Comparison of ENCODE assay signal across 24 cellular contexts in genomic region chr1:214641214-214641895, GRCh38. TPM values are rescaled to one million over a fixed set of nuclear protein-coding genes. Genes with fewer than 3 reads are reported as not detected.
DNase-seq lines count a peak whose midpoint lies in the region; ATAC-seq, FAIRE-seq and TF ChIP-seq lines count a peak whose summit lies in the region.
"Had no signal": no experiment of that assay in that cellular context is flagged by ENCODE, and none has a peak within 500 bp of the region (broad histone marks: within the 10 kb centered on the region; RNA-seq: fewer than 3 reads in every experiment).

No MANE protein-coding gene starts in this region.

- no peak overlapping the region for H3K27ac Mint-ChIP-seq in activated CD4-positive, alpha-beta T cell treated with anti-CD3 and anti-CD28 coated beads for 36 hours
- H3K27ac Mint-ChIP-seq in activated CD4-positive, alpha-beta T cell treated with anti-CD3 and anti-CD28 coated beads, Interleukin-2, amount 10 ng/mL, durations not matched to agents 7 days and 5 days = no peak overlapping the region
- no peak overlapping the region for H3K27ac Mint-ChIP-seq in T-helper 17 cell

- no peak overlapping the region for H3K9ac ChIP-seq in kidney (ENCODE audit: low read length in 2 of 2)
- H3K9ac ChIP-seq: BLaER1 had no signal

- no peaks in the 10 kb centered on the region for H3K27me3 Mint-ChIP-seq in activated CD4-positive, alpha-beta T cell treated with anti-CD3 and anti-CD28 coated beads for 36 hours
- H3K27me3 Mint-ChIP-seq in activated CD4-positive, alpha-beta T cell treated with anti-CD3 and anti-CD28 coated beads, Interleukin-2, amount 10 ng/mL, durations not matched to agents 7 days and 5 days = no peaks in the 10 kb centered on the region
- H3K27me3 Mint-ChIP-seq in T-helper 17 cell = no peaks in the 10 kb centered on the region

- CTCF ChIA-PET in activated CD4-positive, alpha-beta T cell treated with anti-CD3 and anti-CD28 coated beads for 36 hours (lab: Charles Lee) = interaction anchor here (0.6 to 6.0 kb wide), 5 partner anchors 10 to 397 kb away, joined by 3 to 53 read pairs (median 4); no protein-coding TSS in a partner anchor
- CTCF ChIA-PET in activated CD4-positive, alpha-beta T cell treated with anti-CD3 and anti-CD28 coated beads, Interleukin-2, amount 10 ng/mL, durations not matched to agents 7 days and 5 days (lab: Charles Lee) = interaction anchor here (1.5 kb wide), 2 partner anchors 10 to 14 kb away, joined by 3 to 4 read pairs; no protein-coding TSS in a partner anchor

- no peak overlapping the region for H3K27ac ChIP-seq in kidney (ENCODE audit: low read depth in 2 of 2, low read length in 2 of 2)
- H3K27ac ChIP-seq: 22Rv1, BLaER1, HL-60, SJCRH30 had no signal

- no peak for DNase-seq in activated CD4-positive, alpha-beta T cell treated with anti-CD3 and anti-CD28 coated beads for 36 hours
- DNase-seq in activated CD4-positive, alpha-beta T cell treated with anti-CD3 and anti-CD28 coated beads, Interleukin-2, amount 10 ng/mL, durations not matched to agents 7 days and 5 days = no peak
- no peak for DNase-seq in T-helper 17 cell
- DNase-seq in iris pigment epithelial cell (ENCODE audit: low read depth) = peak; percentile 37
- DNase-seq in NCI-H2196 treated with DMSO at 0.1 percent for 48 hours (lab: John Stamatoyannopoulos, UW; ENCODE audit: unreplicated experiment) = no peak
- DNase-seq in NCI-H69 (lab: John Stamatoyannopoulos, UW) = no peak
- DNase-seq in kidney = no peak
- DNase-seq in GM03348 (ENCODE audit: low spot score) = no peak
- DNase-seq: ACHN; DMS79; H7; KBM-7; MM.1S; NCI-H1048; NCI-H1417 treated with DMSO at 0.1 percent for 48 hours; NCI-H187; NCI-H2107; NK-92 treated with Interleukin-12 subunit alpha and Interleukin-12 subunit beta, amount 100 ng/mL, for 24 hours; Peyer's patch; SJCRH30 had no signal

- H3K4me3 ChIP-seq in kidney (ENCODE audit: low read length in 2 of 2) = no peak overlapping the region
- H3K4me3 ChIP-seq: BLaER1, Peyer's patch, SJCRH30 had no signal

- H3K9me3 ChIP-seq in T-helper 17 cell (ENCODE audit: control insufficient read depth, low read length, poor library complexity, severe bottlenecking) = no peaks in the 10 kb centered on the region
- no peaks in the 10 kb centered on the region for H3K9me3 ChIP-seq in kidney (ENCODE audit: control insufficient read depth in 1 of 2, low read length in 2 of 2)
- H3K9me3 ChIP-seq: BLaER1, Peyer's patch, SJCRH30 had no signal

- peaks cover 47% of the 10 kb centered on the region for H3K36me3 Mint-ChIP-seq in activated CD4-positive, alpha-beta T cell treated with anti-CD3 and anti-CD28 coated beads for 36 hours (ENCODE audit: low read depth)
- peaks cover 36% of the 10 kb centered on the region for H3K36me3 Mint-ChIP-seq in activated CD4-positive, alpha-beta T cell treated with anti-CD3 and anti-CD28 coated beads, Interleukin-2, amount 10 ng/mL, durations not matched to agents 7 days and 5 days (ENCODE audit: low read depth)
- H3K36me3 Mint-ChIP-seq in T-helper 17 cell (ENCODE audit: low read depth) = peaks cover 2% of the 10 kb centered on the region

- no peak for FAIRE-seq in kidney (lab: Jason Lieb, UNC)
- FAIRE-seq: HepG2 had no signal

- intact Hi-C loops in activated CD4-positive, alpha-beta T cell treated with anti-CD3 and anti-CD28 coated beads for 36 hours (cut with DNase I, micrococcal nuclease) = no loop called here
- intact Hi-C loops in kidney (cut with DNase I) = no loop called here

- peaks cover 2% of the 10 kb centered on the region for H3K4me1 Mint-ChIP-seq in activated CD4-positive, alpha-beta T cell treated with anti-CD3 and anti-CD28 coated beads for 36 hours
- peaks cover 17% of the 10 kb centered on the region for H3K4me1 Mint-ChIP-seq in activated CD4-positive, alpha-beta T cell treated with anti-CD3 and anti-CD28 coated beads, Interleukin-2, amount 10 ng/mL, durations not matched to agents 7 days and 5 days
- peaks cover 14% of the 10 kb centered on the region for H3K4me1 Mint-ChIP-seq in T-helper 17 cell

- POLR2A ChIA-PET in activated CD4-positive, alpha-beta T cell treated with anti-CD3 and anti-CD28 coated beads for 36 hours (lab: Charles Lee) = no interaction called here
- POLR2A ChIA-PET in activated CD4-positive, alpha-beta T cell treated with anti-CD3 and anti-CD28 coated beads, Interleukin-2, amount 10 ng/mL, durations not matched to agents 7 days and 5 days (lab: Charles Lee) = no interaction called here

- no peak for TF ChIP-seq CTCF in kidney (IDR thresholded peaks at IDR 0.05; ENCODE audit: borderline replicate concordance, extremely low read depth, insufficient read depth)

- H3K4me3 Mint-ChIP-seq in activated CD4-positive, alpha-beta T cell treated with anti-CD3 and anti-CD28 coated beads for 36 hours = no peak overlapping the region
- H3K4me3 Mint-ChIP-seq in activated CD4-positive, alpha-beta T cell treated with anti-CD3 and anti-CD28 coated beads, Interleukin-2, amount 10 ng/mL, durations not matched to agents 7 days and 5 days = no peak overlapping the region
- H3K4me3 Mint-ChIP-seq in T-helper 17 cell = no peak overlapping the region

- ATAC-seq in activated CD4-positive, alpha-beta T cell treated with anti-CD3 and anti-CD28 coated beads for 36 hours = peak; percentile 33
- peak; percentile 44 for ATAC-seq in T-helper 17 cell
- ATAC-seq: HepG2 had no signal

- H3K9me3 Mint-ChIP-seq in activated CD4-positive, alpha-beta T cell treated with anti-CD3 and anti-CD28 coated beads for 36 hours (ENCODE audit: low read depth) = peaks cover 22% of the 10 kb centered on the region
- H3K9me3 Mint-ChIP-seq in activated CD4-positive, alpha-beta T cell treated with anti-CD3 and anti-CD28 coated beads, Interleukin-2, amount 10 ng/mL, durations not matched to agents 7 days and 5 days = peaks cover 3% of the 10 kb centered on the region

- H3K36me3 ChIP-seq in kidney (ENCODE audit: control insufficient read depth in 1 of 2, insufficient read depth in 2 of 2, low read length in 2 of 2) = no peaks in the 10 kb centered on the region
- H3K36me3 ChIP-seq: Peyer's patch had no signal

- no peaks in the 10 kb centered on the region for H3K4me1 ChIP-seq in kidney (ENCODE audit: control insufficient read depth in 1 of 2, insufficient read depth in 1 of 2, low read depth in 1 of 2, low read length in 2 of 2)
- H3K4me1 ChIP-seq: BLaER1, Peyer's patch, SJCRH30 had no signal

RNA-seq across cellular contexts. Expression of gene CENPF, which starts 38.4 kb away (rescaled TPM):
- total RNA-seq in activated CD4-positive, alpha-beta T cell treated with anti-CD3 and anti-CD28 coated beads for 36 hours = 100 to 1,000 TPM; 102 to 107 TPM
- total RNA-seq in activated CD4-positive, alpha-beta T cell treated with anti-CD3 and anti-CD28 coated beads, Interleukin-2, amount 10 ng/mL, durations not matched to agents 7 days and 5 days = 100 to 1,000 TPM; 173 to 203 TPM
- total RNA-seq in T-helper 17 cell = 1 to 10 TPM; 2.0 to 3.2 TPM
- total RNA-seq in kidney = 3.3 TPM
- 0.39 TPM for polyA plus RNA-seq in kidney (ENCODE audit: insufficient read depth, low read depth, low replicate concordance)

Comparison
In these comparisons a context has a peak if more than half of its experiments do, and no peak if none do; other contexts are left out.
1. RNA of gene CENPF, which starts 38.4 kb away (total RNA-seq): 173 to 203 TPM in activated CD4-positive, alpha-beta T cell treated with anti-CD3 and anti-CD28 coated beads, Interleukin-2, amount 10 ng/mL, durations not matched to agents 7 days and 5 days and 102 to 107 TPM in activated CD4-positive, alpha-beta T cell treated with anti-CD3 and anti-CD28 coated beads for 36 hours; 3.3 TPM in kidney (single experiment) and 2.0 to 3.2 TPM in T-helper 17 cell; every median in the first group is over 10 times any median in the second.